ENCODE assay signal across 7 cellular contexts in genomic region chr18:41621177-41621576, GRCh38.
"Had no signal": no experiment of that assay in that cellular context is flagged by ENCODE, and none has a peak within 500 bp of the region (broad histone marks: within the 10 kb centered on the region; RNA-seq: fewer than 3 reads in every experiment).

No MANE protein-coding gene starts in this region.

- ATAC-seq: HepG2 had no signal

- H3K27ac Mint-ChIP-seq: IgD-negative memory B cell had no signal

- H3K4me3 ChIP-seq: GM23248 had no signal

- H3K36me3 Mint-ChIP-seq: IgD-negative memory B cell had no signal

- H3K4me1 Mint-ChIP-seq: IgD-negative memory B cell had no signal

- H3K4me3 Mint-ChIP-seq: IgD-negative memory B cell had no signal

- DNase-seq: GM23248, H7, HCEC 1CT, KBM-7 had no signal

- H3K27ac ChIP-seq: GM23248, HL-60 had no signal

- H3K9ac ChIP-seq: GM23248 had no signal

- H2AFZ ChIP-seq: GM23248 had no signal

- FAIRE-seq: HepG2 had no signal

- H3K27me3 Mint-ChIP-seq: IgD-negative memory B cell had no signal
